Comparison of ENCODE assay signal across 1 cellular context in the genomic region with DNA sequence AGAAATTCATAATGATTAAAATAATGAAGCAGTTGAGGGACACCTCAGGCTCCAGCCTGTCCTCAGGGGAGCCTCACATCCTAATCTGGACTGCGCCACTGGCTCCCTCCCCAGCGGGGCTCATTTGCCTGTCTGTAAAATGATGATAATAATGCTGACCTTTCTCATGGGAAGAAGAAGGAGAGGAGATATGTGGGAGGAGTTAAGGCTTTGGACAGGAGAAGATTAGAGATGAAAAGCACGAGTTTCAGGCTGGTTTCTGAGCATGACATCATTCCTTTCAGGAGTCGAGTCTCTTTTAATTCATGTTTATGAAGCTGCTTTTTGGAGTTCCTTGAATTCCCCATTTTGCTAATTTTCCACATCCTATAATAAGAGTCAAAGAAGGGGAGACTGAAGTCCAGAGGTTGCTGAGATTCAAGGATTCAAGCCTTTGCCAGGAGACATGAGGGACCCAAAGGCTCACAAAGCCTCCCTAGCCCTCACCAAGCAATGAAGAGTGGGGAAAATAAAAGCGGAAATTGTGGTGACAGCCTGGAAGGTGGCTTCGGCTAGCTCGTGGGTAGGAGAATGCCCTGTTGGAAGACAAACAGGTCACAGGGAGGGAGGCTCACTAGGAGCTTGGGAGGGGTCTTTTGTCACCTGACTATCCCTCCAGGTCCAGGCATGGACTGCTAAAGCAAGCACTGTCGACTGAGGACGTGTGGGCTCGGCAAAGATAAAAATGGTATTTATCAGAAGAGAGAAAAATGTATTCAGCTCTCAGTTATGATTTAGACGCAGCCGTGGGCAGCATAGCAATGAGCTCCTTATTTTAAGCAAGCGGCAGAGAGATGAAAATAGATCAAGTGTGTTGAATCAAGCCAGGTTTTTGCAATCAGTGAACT.
A peak's percentile ranks its signal among the peaks of the same experiment; 100 is the strongest.
TF ChIP-seq lines count a peak whose summit lies in the region.

No MANE protein-coding gene starts in this region.

TF ChIP-seq in K562, 482 proteins besides CTCF, POLR2A, EP300 and RAD21 (continued from another document and continues in another):
- TF ChIP-seq HDAC1 (IDR thresholded peaks at IDR 0.05) (peak in 1 of 2 experiments; percentile 68; a peak in 1 of 4 replicates), RAD51 (IDR thresholded peaks at IDR 0.05; ENCODE audit: borderline replicate concordance, low read depth) (0 out of 2 replicates have a peak, but pooled peaks have one; percentile 42), BRD4 (IDR thresholded peaks at IDR 0.05) (0 out of 2 replicates have a peak, but pooled peaks have one; percentile 25), TCFL5 (CRISPR knock-in tag; conservative IDR thresholded peaks at IDR 0.05) (no peak), RBM22 (IDR thresholded peaks at IDR 0.05; ENCODE audit: low read depth, low read length, poor library complexity, severe bottlenecking) (no peak), SMAD1 (IDR thresholded peaks at IDR 0.05; ENCODE audit: low read depth, low read length, partially characterized antibody) (no peak), FOXK2 (conservative IDR thresholded peaks at IDR 0.05 in 1 of 2, IDR thresholded peaks at IDR 0.05 in 1 of 2; ENCODE audit: low read depth in 2 of 2) (peak; percentile 44 to 54; a peak in 2 of 4 replicates), L3MBTL2 (IDR thresholded peaks at IDR 0.05) (peak; percentile 84), HDAC3 (IDR thresholded peaks at IDR 0.05; ENCODE audit: borderline replicate concordance, partially characterized antibody) (peak; percentile 70), ZNF57 (CRISPR knock-in tag; IDR thresholded peaks at IDR 0.05) (no peak), ZNF175 (CRISPR knock-in tag; IDR thresholded peaks at IDR 0.05; ENCODE audit: low read depth) (peak; percentile 66; the same call in 1 of the 2 replicates), ARNT (IDR thresholded peaks at IDR 0.05) (peak in 1 of 2 experiments; percentile 87; a peak in 1 of 4 replicates), COPS2 (conservative IDR thresholded peaks at IDR 0.05) (no peak), PHF8 (IDR thresholded peaks at IDR 0.05; ENCODE audit: borderline replicate concordance, low read length) (peak; percentile 28; the same call in 1 of the 2 replicates), TAF1 (IDR thresholded peaks at IDR 0.05; ENCODE audit: control insufficient read depth, extremely low read depth, insufficient read depth, low read length, severe bottlenecking) (peak; percentile 54), TOE1 (IDR thresholded peaks at IDR 0.05; ENCODE audit: borderline replicate concordance) (peak; percentile 72; the same call in 1 of the 2 replicates), TOE1 (CRISPR knock-in tag; IDR thresholded peaks at IDR 0.05; ENCODE audit: borderline replicate concordance, low read depth) (no peak), MAZ (CRISPR knock-in tag; conservative IDR thresholded peaks at IDR 0.05 in 1 of 2, IDR thresholded peaks at IDR 0.05 in 1 of 2) (peak; percentile 19 to 68; a peak in 2 of 4 replicates), FOXP1 (CRISPR knock-in tag; IDR thresholded peaks at IDR 0.05) (0 out of 2 replicates have a peak, but pooled peaks have one; percentile 22), RCOR1 (IDR thresholded peaks at IDR 0.05; ENCODE audit: borderline replicate concordance in 1 of 2, low read depth in 2 of 2, low read length in 2 of 2) (peak; percentile 89 to 98), TEAD4 (IDR thresholded peaks at IDR 0.05; ENCODE audit: low read length) (peak; percentile 92), TEAD4 (CRISPR knock-in tag; IDR thresholded peaks at IDR 0.05; ENCODE audit: borderline replicate concordance) (no peak), ZBTB17 (CRISPR knock-in tag; IDR thresholded peaks at IDR 0.05) (peak; percentile 24; the same call in 1 of the 2 replicates), MAFK (IDR thresholded peaks at IDR 0.05; ENCODE audit: low read length) (peak; percentile 71), SMAD4 (CRISPR knock-in tag; conservative IDR thresholded peaks at IDR 0.05) (peak; percentile 10; the same call in 1 of the 2 replicates), ZNF707 (CRISPR knock-in tag; conservative IDR thresholded peaks at IDR 0.05) (no peak), ZSCAN32 (CRISPR knock-in tag; IDR thresholded peaks at IDR 0.05) (0 out of 2 replicates have a peak, but pooled peaks have one; percentile 28), SP2 (IDR thresholded peaks at IDR 0.05; ENCODE audit: extremely low read depth, low read depth, low read length, poor library complexity, severe bottlenecking) (no peak), ZNF830 (CRISPR knock-in tag; IDR thresholded peaks at IDR 0.05) (no peak), PCBP1 (IDR thresholded peaks at IDR 0.05; ENCODE audit: low read depth, low read length, poor library complexity, severe bottlenecking) (no peak), SRSF9 (IDR thresholded peaks at IDR 0.05; ENCODE audit: borderline replicate concordance, low read depth, low read length) (no peak), TEAD1 (CRISPR knock-in tag; IDR thresholded peaks at IDR 0.05) (peak in 1 of 2 experiments; percentile 60; a peak in 2 of 4 replicates), BRF1 (IDR thresholded peaks at IDR 0.05; ENCODE audit: borderline replicate concordance, extremely low read depth, insufficient read length) (no peak), POLR2H (tag; IDR thresholded peaks at IDR 0.05; ENCODE audit: low read depth) (peak; percentile 96), SMARCE1 (IDR thresholded peaks at IDR 0.05) (peak; percentile 84), ZC3H4 (CRISPR knock-in tag; IDR thresholded peaks at IDR 0.05; ENCODE audit: borderline replicate concordance) (0 out of 2 replicates have a peak, but pooled peaks have one; percentile 25), NFRKB (IDR thresholded peaks at IDR 0.05; ENCODE audit: low read depth) (peak; percentile 91), BRD9 (IDR thresholded peaks at IDR 0.05; ENCODE audit: low read depth, partially characterized antibody) (peak; percentile 90), GATA2 (CRISPR knock-in tag; IDR thresholded peaks at IDR 0.05) (peak; percentile 83), CREM (IDR thresholded peaks at IDR 0.05; ENCODE audit: low read depth) (peak; percentile 54), MTA2 (IDR thresholded peaks at IDR 0.05; ENCODE audit: low read depth) (peak; percentile 83), CBX8 (IDR thresholded peaks at IDR 0.05; ENCODE audit: borderline replicate concordance, extremely low read depth, low read depth, low read length, poor library complexity, severe bottlenecking) (no peak), TRIM24 (IDR thresholded peaks at IDR 0.05) (peak; percentile 78 to 88; a peak in 3 of 4 replicates), FOXA1 (IDR thresholded peaks at IDR 0.05; ENCODE audit: borderline replicate concordance) (no peak)
- TF ChIP-seq, protein P1, sequence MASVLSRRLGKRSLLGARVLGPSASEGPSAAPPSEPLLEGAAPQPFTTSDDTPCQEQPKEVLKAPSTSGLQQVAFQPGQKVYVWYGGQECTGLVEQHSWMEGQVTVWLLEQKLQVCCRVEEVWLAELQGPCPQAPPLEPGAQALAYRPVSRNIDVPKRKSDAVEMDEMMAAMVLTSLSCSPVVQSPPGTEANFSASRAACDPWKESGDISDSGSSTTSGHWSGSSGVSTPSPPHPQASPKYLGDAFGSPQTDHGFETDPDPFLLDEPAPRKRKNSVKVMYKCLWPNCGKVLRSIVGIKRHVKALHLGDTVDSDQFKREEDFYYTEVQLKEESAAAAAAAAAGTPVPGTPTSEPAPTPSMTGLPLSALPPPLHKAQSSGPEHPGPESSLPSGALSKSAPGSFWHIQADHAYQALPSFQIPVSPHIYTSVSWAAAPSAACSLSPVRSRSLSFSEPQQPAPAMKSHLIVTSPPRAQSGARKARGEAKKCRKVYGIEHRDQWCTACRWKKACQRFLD (CRISPR knock-in tag; IDR thresholded peaks at IDR 0.05) = peak; percentile 77
- TF ChIP-seq, protein P2, sequence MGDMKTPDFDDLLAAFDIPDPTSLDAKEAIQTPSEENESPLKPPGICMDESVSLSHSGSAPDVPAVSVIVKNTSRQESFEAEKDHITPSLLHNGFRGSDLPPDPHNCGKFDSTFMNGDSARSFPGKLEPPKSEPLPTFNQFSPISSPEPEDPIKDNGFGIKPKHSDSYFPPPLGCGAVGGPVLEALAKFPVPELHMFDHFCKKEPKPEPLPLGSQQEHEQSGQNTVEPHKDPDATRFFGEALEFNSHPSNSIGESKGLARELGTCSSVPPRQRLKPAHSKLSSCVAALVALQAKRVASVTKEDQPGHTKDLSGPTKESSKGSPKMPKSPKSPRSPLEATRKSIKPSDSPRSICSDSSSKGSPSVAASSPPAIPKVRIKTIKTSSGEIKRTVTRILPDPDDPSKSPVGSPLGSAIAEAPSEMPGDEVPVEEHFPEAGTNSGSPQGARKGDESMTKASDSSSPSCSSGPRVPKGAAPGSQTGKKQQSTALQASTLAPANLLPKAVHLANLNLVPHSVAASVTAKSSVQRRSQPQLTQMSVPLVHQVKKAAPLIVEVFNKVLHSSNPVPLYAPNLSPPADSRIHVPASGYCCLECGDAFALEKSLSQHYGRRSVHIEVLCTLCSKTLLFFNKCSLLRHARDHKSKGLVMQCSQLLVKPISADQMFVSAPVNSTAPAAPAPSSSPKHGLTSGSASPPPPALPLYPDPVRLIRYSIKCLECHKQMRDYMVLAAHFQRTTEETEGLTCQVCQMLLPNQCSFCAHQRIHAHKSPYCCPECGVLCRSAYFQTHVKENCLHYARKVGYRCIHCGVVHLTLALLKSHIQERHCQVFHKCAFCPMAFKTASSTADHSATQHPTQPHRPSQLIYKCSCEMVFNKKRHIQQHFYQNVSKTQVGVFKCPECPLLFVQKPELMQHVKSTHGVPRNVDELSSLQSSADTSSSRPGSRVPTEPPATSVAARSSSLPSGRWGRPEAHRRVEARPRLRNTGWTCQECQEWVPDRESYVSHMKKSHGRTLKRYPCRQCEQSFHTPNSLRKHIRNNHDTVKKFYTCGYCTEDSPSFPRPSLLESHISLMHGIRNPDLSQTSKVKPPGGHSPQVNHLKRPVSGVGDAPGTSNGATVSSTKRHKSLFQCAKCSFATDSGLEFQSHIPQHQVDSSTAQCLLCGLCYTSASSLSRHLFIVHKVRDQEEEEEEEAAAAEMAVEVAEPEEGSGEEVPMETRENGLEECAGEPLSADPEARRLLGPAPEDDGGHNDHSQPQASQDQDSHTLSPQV (IDR thresholded peaks at IDR 0.05) = peak; percentile 66; the same call in 1 of the 2 replicates
- TF ChIP-seq, protein P3, sequence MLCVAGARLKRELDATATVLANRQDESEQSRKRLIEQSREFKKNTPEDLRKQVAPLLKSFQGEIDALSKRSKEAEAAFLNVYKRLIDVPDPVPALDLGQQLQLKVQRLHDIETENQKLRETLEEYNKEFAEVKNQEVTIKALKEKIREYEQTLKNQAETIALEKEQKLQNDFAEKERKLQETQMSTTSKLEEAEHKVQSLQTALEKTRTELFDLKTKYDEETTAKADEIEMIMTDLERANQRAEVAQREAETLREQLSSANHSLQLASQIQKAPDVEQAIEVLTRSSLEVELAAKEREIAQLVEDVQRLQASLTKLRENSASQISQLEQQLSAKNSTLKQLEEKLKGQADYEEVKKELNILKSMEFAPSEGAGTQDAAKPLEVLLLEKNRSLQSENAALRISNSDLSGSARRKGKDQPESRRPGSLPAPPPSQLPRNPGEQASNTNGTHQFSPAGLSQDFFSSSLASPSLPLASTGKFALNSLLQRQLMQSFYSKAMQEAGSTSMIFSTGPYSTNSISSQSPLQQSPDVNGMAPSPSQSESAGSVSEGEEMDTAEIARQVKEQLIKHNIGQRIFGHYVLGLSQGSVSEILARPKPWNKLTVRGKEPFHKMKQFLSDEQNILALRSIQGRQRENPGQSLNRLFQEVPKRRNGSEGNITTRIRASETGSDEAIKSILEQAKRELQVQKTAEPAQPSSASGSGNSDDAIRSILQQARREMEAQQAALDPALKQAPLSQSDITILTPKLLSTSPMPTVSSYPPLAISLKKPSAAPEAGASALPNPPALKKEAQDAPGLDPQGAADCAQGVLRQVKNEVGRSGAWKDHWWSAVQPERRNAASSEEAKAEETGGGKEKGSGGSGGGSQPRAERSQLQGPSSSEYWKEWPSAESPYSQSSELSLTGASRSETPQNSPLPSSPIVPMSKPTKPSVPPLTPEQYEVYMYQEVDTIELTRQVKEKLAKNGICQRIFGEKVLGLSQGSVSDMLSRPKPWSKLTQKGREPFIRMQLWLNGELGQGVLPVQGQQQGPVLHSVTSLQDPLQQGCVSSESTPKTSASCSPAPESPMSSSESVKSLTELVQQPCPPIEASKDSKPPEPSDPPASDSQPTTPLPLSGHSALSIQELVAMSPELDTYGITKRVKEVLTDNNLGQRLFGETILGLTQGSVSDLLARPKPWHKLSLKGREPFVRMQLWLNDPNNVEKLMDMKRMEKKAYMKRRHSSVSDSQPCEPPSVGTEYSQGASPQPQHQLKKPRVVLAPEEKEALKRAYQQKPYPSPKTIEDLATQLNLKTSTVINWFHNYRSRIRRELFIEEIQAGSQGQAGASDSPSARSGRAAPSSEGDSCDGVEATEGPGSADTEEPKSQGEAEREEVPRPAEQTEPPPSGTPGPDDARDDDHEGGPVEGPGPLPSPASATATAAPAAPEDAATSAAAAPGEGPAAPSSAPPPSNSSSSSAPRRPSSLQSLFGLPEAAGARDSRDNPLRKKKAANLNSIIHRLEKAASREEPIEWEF (CRISPR knock-in tag; IDR thresholded peaks at IDR 0.05) = peak; percentile 74; the same call in 1 of the 2 replicates
- TF ChIP-seq, protein P4, sequence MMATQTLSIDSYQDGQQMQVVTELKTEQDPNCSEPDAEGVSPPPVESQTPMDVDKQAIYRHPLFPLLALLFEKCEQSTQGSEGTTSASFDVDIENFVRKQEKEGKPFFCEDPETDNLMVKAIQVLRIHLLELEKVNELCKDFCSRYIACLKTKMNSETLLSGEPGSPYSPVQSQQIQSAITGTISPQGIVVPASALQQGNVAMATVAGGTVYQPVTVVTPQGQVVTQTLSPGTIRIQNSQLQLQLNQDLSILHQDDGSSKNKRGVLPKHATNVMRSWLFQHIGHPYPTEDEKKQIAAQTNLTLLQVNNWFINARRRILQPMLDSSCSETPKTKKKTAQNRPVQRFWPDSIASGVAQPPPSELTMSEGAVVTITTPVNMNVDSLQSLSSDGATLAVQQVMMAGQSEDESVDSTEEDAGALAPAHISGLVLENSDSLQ (IDR thresholded peaks at IDR 0.05) = peak; percentile 90
- TF ChIP-seq, protein P5, sequence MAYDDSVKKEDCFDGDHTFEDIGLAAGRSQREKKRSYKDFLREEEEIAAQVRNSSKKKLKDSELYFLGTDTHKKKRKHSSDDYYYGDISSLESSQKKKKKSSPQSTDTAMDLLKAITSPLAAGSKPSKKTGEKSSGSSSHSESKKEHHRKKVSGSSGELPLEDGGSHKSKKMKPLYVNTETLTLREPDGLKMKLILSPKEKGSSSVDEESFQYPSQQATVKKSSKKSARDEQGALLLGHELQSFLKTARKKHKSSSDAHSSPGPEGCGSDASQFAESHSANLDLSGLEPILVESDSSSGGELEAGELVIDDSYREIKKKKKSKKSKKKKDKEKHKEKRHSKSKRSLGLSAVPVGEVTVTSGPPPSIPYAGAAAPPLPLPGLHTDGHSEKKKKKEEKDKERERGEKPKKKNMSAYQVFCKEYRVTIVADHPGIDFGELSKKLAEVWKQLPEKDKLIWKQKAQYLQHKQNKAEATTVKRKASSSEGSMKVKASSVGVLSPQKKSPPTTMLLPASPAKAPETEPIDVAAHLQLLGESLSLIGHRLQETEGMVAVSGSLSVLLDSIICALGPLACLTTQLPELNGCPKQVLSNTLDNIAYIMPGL (CRISPR knock-in tag; IDR thresholded peaks at IDR 0.05) = 0 out of 2 replicates have a peak, but pooled peaks have one; percentile 11
- TF ChIP-seq, protein P6, sequence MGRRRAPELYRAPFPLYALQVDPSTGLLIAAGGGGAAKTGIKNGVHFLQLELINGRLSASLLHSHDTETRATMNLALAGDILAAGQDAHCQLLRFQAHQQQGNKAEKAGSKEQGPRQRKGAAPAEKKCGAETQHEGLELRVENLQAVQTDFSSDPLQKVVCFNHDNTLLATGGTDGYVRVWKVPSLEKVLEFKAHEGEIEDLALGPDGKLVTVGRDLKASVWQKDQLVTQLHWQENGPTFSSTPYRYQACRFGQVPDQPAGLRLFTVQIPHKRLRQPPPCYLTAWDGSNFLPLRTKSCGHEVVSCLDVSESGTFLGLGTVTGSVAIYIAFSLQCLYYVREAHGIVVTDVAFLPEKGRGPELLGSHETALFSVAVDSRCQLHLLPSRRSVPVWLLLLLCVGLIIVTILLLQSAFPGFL (CRISPR knock-in tag; IDR thresholded peaks at IDR 0.05) = 0 out of 2 replicates have a peak, but pooled peaks have one; percentile 18
